8 cellular contexts compared by ENCODE assay signal in genomic region chr22:28051787-28052356, GRCh38.
DNase-seq lines count a peak whose midpoint lies in the region; ATAC-seq and TF ChIP-seq lines count a peak whose summit lies in the region.

No MANE protein-coding gene starts in this region.

- H3K9me3 ChIP-seq in RWPE2 (ENCODE audit: severe bottlenecking) (no peaks in the 10 kb centered on the region), left lung (no peaks in the 10 kb centered on the region)

- H3K27ac ChIP-seq in HL-60 (replicated peaks) (no peak overlapping the region), RWPE2 (ENCODE audit: poor library complexity, severe bottlenecking) (no peak overlapping the region), left lung (peak overlapping the region in 1 of 2 donors; percentile 26)

- peak; percentile 35 for TF ChIP-seq CTCF in HL-60 (IDR thresholded peaks at IDR 0.05; ENCODE audit: insufficient read depth, low read length)
- TF ChIP-seq CTCF in RWPE2 (IDR thresholded peaks at IDR 0.05; ENCODE audit: poor library complexity, severe bottlenecking) = peak; percentile 96
- TF ChIP-seq CTCF in choroid plexus epithelial cell (conservative IDR thresholded peaks at IDR 0.05; ENCODE audit: low read depth, low read length) = peak; percentile 99
- TF ChIP-seq CTCF in left lung (IDR thresholded peaks at IDR 0.05) = peak; percentile 65 to 79

- H3K4me1 ChIP-seq in RWPE2 (ENCODE audit: insufficient read depth, poor library complexity, severe bottlenecking) (no peaks in the 10 kb centered on the region), left lung (peaks cover 0 to 13% of the 10 kb centered on the region in 2 donors)

- ATAC-seq in RWPE2 (ENCODE audit: low read depth) (peak; percentile 58; the same call in 2 of the 3 replicates), left lung (peak; percentile 82), GM21717 (IDR thresholded peaks at IDR 0.05; ENCODE audit: unreplicated experiment) (no peak), GM19328 (IDR thresholded peaks at IDR 0.05; ENCODE audit: unreplicated experiment) (no peak)
- ATAC-seq in stimulated activated naive CD8-positive, alpha-beta T cell treated with anti-CD3 and anti-CD28 coated beads, Interleukin-15, Interleukin-2, amounts not matched to agents 100 U/mL and 50 U/mL, for 24 hours = no peak

- intact Hi-C loops in left lung (cut with DNase I) = loop anchor here in 1 of 2 donors (10.0 kb wide), 1 partner anchor 543 kb away; no protein-coding TSS in a partner anchor

- H3K27me3 ChIP-seq in HL-60 (ENCODE audit: insufficient read depth, poor library complexity, severe bottlenecking) = no peaks in the 10 kb centered on the region
- H3K27me3 ChIP-seq in RWPE2 (ENCODE audit: insufficient read depth, poor library complexity, severe bottlenecking) = no peaks in the 10 kb centered on the region
- H3K27me3 ChIP-seq in left lung = no peaks in the 10 kb centered on the region

- H3K36me3 ChIP-seq in RWPE2 (ENCODE audit: low read depth) (no peaks in the 10 kb centered on the region), left lung (no peaks in the 10 kb centered on the region)

- H3K4me3 ChIP-seq in HL-60 (replicated peaks; ENCODE audit: insufficient read depth, low read length) (no peak overlapping the region), RWPE2 (ENCODE audit: severe bottlenecking) (no peak overlapping the region), choroid plexus epithelial cell (ENCODE audit: low read depth, low read length) (no peak overlapping the region), left lung (no peak overlapping the region)

- in situ Hi-C loops in Caki2 (cut with HindIII; ENCODE audit: low pct_unique_long_range_greater_than_20kb, low sequenced_read_pairs) = no loop called here

- DNase-seq in Caki2 (ENCODE audit: low read depth) (peak; percentile 29), HL-60 (ENCODE audit: low read depth in 1 of 2, low spot score in 1 of 2) (peak in 1 of 2 experiments; percentile 23), RWPE2 (ENCODE audit: low spot score) (no peak), choroid plexus epithelial cell (ENCODE audit: low read depth) (peak; percentile 75), left lung (peak in 1 of 2 donors; percentile 53)
- DNase-seq in stimulated activated naive CD8-positive, alpha-beta T cell treated with anti-CD3 and anti-CD28 coated beads, Interleukin-15, Interleukin-2, amounts not matched to agents 100 U/mL and 50 U/mL, for 24 hours = peak; percentile 61

Comparison
In these comparisons a context has a peak if more than half of its experiments do, and no peak if none do; other contexts are left out.
1. CTCF ChIP-seq: peak in every context shown above with its lines; median percentile 99 in choroid plexus epithelial cell; 96 in RWPE2; 72 in left lung; 35 in HL-60.
2. ATAC-seq: peak in RWPE2 (single experiment) and left lung (single experiment); none in stimulated activated naive CD8-positive, alpha-beta T cell treated with anti-CD3 and anti-CD28 coated beads, Interleukin-15, Interleukin-2, amounts not matched to agents 100 U/mL and 50 U/mL, for 24 hours (single experiment), GM21717 (single experiment) and GM19328 (single experiment).